Comparison of ENCODE assay signal across 8 cellular contexts in the genomic region with DNA sequence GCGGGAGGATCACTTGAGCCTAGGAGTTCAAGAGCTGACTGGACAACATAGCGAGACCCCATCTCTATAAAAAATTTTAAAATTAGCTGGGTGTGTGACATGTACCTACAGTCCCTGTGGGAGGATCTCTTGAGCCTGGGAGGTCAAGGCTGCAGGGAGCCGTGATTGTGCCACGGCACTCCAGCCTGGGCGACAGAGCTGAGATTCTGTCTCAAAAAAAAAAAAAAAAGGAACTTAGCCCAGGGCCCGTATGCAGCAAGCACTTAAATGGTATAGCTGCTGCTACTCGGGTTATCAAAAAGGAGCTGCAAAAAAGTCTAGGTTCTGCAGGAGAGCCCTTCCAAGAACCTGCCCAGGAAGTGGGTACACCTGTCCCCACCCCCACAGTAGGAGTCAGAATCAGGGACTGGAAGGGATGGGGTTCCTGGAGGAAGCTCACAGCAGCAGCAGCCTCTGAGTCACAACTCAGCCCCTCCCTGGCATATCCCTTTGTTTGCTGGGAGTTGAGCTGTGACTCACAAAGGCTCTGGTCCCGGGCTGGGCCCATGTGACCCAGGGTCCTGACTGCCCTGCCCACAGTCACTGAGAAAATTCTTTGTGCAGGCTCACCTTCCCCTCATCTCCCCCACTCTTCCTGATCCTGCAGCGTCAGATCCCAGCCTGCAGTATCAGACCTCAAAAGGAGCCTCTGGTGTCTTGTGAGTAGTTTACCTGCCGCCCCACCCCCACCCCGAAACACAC. TPM values are rescaled to one million over a fixed set of nuclear protein-coding genes. Genes with fewer than 3 reads are reported as not detected.
DNase-seq lines count a peak whose midpoint lies in the region; TF ChIP-seq lines count a peak whose summit lies in the region.

A gene with protein sequence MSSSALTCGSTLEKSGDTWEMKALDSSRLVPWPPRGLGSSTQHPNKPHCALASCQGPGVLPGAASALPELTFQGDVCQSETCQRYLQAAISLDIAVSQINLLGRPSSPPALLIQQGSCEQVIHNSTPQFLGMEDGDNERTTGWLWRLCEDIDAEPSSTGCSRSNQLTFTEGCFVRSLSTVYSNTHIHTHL (plus strand): TSS at position 576 of the 741 bp plus-strand sequence. CDS start 13,031 bp downstream, outside the sequence.

- peak within 1 kb of the TSS in 1 of 2 donors; percentile 11 for H3K27ac ChIP-seq in right atrium auricular region

- peak within 1 kb of the TSS; percentile 48 for H3K9ac ChIP-seq in adipocyte (ENCODE audit: low read length)

- DNase-seq in AG20443 (ENCODE audit: low spot score) (peak; percentile 97), HT1080 (ENCODE audit: low read depth) (peak; percentile 99), adipocyte (ENCODE audit: low read depth) (peak; percentile 80), right atrium auricular region (ENCODE audit: low spot score) (peak; percentile 83), pulmonary artery endothelial cell (ENCODE audit: low read depth, low spot score) (peak; percentile 74), GF-D8 (lab: John Stamatoyannopoulos, UW) (no peak), cortex of kidney (lab: John Stamatoyannopoulos, UW) (no peak), NCI-H524 (lab: John Stamatoyannopoulos, UW) (no peak)

- H3K9me3 ChIP-seq in adipocyte (ENCODE audit: control insufficient read depth, low read length) (no peaks in the 10 kb centered on the region), right atrium auricular region (no peaks in the 10 kb centered on the region)

- peaks cover 48% of the 10 kb centered on the region for H3K4me1 ChIP-seq in adipocyte (ENCODE audit: control insufficient read depth, insufficient read depth, low read length)
- peaks cover 0 to 32% of the 10 kb centered on the region in 2 donors for H3K4me1 ChIP-seq in right atrium auricular region

- H3K27me3 ChIP-seq in adipocyte (replicated peaks; ENCODE audit: control insufficient read depth, insufficient read depth, low read length) (no peaks in the 10 kb centered on the region), right atrium auricular region (no peaks in the 10 kb centered on the region)

- H3K4me3 ChIP-seq in adipocyte (ENCODE audit: low read length) = no peak within 1 kb of the TSS
- H3K4me3 ChIP-seq in right atrium auricular region = no peak within 1 kb of the TSS

- H3K36me3 ChIP-seq in adipocyte (ENCODE audit: control insufficient read depth, insufficient read depth, low read length, severe bottlenecking) (no peaks in the 10 kb centered on the region), right atrium auricular region (no peaks in the 10 kb centered on the region)

- no peak for TF ChIP-seq CTCF in right atrium auricular region (IDR thresholded peaks at IDR 0.05)

RNA-seq across cellular contexts. Expression of the gene that starts here (rescaled TPM):
- 0.80 and 1.6 TPM in 2 replicates for total RNA-seq in HT1080 (2014; rRNA removed; shearing (Covaris generic))
- 0.99 and 1.1 TPM in 2 replicates for polyA plus RNA-seq in HT1080 (2015; cell fraction: cytosol; rRNA removed)
- polyA plus RNA-seq in HT1080 (2015; cell fraction: nucleus; rRNA removed) = 0.82 and 1.1 TPM in 2 replicates
- not detected for total RNA-seq in right atrium auricular region
- 0.04 and 0.07 TPM in 2 replicates for total RNA-seq in pulmonary artery endothelial cell

Comparison
In these comparisons a context has a peak if more than half of its experiments do, and no peak if none do; other contexts are left out.
1. Peak in DNase-seq in right atrium auricular region; RNA of the gene not detected or under 1 TPM.
2. Peak in DNase-seq in pulmonary artery endothelial cell; RNA of the gene not detected or under 1 TPM.
3. DNase-seq: peak in AG20443 (single experiment), HT1080 (single experiment) and adipocyte (single experiment); none in GF-D8 (single experiment), cortex of kidney (single experiment) and NCI-H524 (0 of 2).